In the genomic region with DNA sequence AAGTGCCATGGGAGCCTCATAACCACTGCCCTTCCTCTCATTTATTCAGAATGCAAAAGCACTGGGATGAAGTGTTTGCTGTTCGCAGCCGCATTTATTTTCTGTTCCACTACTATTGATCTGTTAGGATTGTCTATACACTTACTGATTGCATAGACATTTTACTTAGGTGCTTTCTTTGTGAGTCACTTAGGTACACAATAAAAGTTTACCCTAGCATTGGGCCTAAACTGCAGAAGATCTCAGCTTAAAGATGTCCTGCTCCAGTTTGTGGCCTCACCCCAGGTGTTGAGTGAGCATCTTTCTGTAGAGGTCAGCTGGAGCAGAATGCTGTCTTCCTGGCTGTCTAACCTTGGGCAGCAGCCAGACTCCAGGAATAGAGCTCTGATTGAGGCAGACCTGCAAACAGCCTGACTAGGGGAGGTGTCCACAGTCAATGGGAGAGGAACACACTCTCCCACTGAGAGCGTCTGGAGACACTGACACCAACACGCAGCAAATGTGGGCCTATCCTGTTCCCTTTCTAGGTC, we compare ENCODE assay signal across 17 cellular contexts.
"Had no signal": no experiment of that assay in that cellular context is flagged by ENCODE, and none has a peak within 500 bp of the region (broad histone marks: within the 10 kb centered on the region; RNA-seq: fewer than 3 reads in every experiment).

No MANE protein-coding gene starts in this region.

- H3K27ac Mint-ChIP-seq: activated T-helper 2 cell treated with anti-CD3 and anti-CD28 coated beads, Interferon-gamma antibody, Interleukin-2, Interleukin-4, amounts not matched to agents 10 μg/mL and 5 μg/mL and 100 μg/mL, durations not matched to agents 14 hours and 24 hours and 36 hours; dendritic cell treated with granulocyte-macrophage colony-stimulating factor and Interleukin-4, amounts not matched to agents 40 ng/mL and 50 ng/mL, for 4 days had no signal

- ATAC-seq: effector memory CD8-positive, alpha-beta T cell; stimulated activated naive CD8-positive, alpha-beta T cell treated with anti-CD3 and anti-CD28 coated beads, Interleukin-15, Interleukin-2, amounts not matched to agents 100 U/mL and 50 U/mL, for 24 hours had no signal

- H3K27ac ChIP-seq: adrenal gland, epithelial cell of prostate, gastrocnemius medialis, neutrophil, sigmoid colon, suprapubic skin had no signal

- H3K9me3 Mint-ChIP-seq: activated T-helper 2 cell treated with anti-CD3 and anti-CD28 coated beads, Interferon-gamma antibody, Interleukin-2, Interleukin-4, amounts not matched to agents 10 μg/mL and 5 μg/mL and 100 μg/mL, durations not matched to agents 14 hours and 24 hours and 36 hours; dendritic cell treated with granulocyte-macrophage colony-stimulating factor and Interleukin-4, amounts not matched to agents 40 ng/mL and 50 ng/mL, for 4 days; effector memory CD8-positive, alpha-beta T cell; naive B cell had no signal

- H3K4me1 ChIP-seq: adrenal gland, gastrocnemius medialis, sigmoid colon, suprapubic skin had no signal

- H3K4me3 ChIP-seq: adrenal gland, gastrocnemius medialis, sigmoid colon, suprapubic skin had no signal

- DNase-seq: activated CD4-positive, alpha-beta T cell treated with anti-CD3 and anti-CD28 coated beads, Interleukin-2, amount 50 U/mL, for 1 hour; activated naive CD4-positive, alpha-beta T cell treated with anti-CD3 and anti-CD28 coated beads, Interleukin-2, amount 50 U/mL, for 16 hours; activated T-cell treated with anti-CD3 and anti-CD28 coated beads for 4 hours; adrenal gland; central memory CD4-positive, alpha-beta T cell; effector memory CD8-positive, alpha-beta T cell; naive B cell; posterior cingulate gyrus; sigmoid colon; stimulated activated naive CD8-positive, alpha-beta T cell treated with anti-CD3 and anti-CD28 coated beads, Interleukin-15, Interleukin-2, amounts not matched to agents 100 U/mL and 50 U/mL, for 24 hours; T-helper 2 cell had no signal

- H3K4me3 Mint-ChIP-seq: dendritic cell treated with granulocyte-macrophage colony-stimulating factor and Interleukin-4, amounts not matched to agents 40 ng/mL and 50 ng/mL, for 4 days; effector memory CD8-positive, alpha-beta T cell; naive B cell had no signal

- H3K27me3 Mint-ChIP-seq: dendritic cell treated with granulocyte-macrophage colony-stimulating factor and Interleukin-4, amounts not matched to agents 40 ng/mL and 50 ng/mL, for 4 days; effector memory CD8-positive, alpha-beta T cell; naive B cell had no signal

- H3K27me3 ChIP-seq: adrenal gland, gastrocnemius medialis, neutrophil, sigmoid colon, suprapubic skin had no signal
